ENCODE assay signal across 1 cellular context in genomic region chr12:3431685-3432084, GRCh38.
TF ChIP-seq lines count a peak whose summit lies in the region.

No MANE protein-coding gene starts in this region.

TF ChIP-seq in WTC11, 78 proteins besides CTCF, POLR2A, EP300 and RAD21 (continued from another document):
- TF ChIP-seq, protein P1, sequence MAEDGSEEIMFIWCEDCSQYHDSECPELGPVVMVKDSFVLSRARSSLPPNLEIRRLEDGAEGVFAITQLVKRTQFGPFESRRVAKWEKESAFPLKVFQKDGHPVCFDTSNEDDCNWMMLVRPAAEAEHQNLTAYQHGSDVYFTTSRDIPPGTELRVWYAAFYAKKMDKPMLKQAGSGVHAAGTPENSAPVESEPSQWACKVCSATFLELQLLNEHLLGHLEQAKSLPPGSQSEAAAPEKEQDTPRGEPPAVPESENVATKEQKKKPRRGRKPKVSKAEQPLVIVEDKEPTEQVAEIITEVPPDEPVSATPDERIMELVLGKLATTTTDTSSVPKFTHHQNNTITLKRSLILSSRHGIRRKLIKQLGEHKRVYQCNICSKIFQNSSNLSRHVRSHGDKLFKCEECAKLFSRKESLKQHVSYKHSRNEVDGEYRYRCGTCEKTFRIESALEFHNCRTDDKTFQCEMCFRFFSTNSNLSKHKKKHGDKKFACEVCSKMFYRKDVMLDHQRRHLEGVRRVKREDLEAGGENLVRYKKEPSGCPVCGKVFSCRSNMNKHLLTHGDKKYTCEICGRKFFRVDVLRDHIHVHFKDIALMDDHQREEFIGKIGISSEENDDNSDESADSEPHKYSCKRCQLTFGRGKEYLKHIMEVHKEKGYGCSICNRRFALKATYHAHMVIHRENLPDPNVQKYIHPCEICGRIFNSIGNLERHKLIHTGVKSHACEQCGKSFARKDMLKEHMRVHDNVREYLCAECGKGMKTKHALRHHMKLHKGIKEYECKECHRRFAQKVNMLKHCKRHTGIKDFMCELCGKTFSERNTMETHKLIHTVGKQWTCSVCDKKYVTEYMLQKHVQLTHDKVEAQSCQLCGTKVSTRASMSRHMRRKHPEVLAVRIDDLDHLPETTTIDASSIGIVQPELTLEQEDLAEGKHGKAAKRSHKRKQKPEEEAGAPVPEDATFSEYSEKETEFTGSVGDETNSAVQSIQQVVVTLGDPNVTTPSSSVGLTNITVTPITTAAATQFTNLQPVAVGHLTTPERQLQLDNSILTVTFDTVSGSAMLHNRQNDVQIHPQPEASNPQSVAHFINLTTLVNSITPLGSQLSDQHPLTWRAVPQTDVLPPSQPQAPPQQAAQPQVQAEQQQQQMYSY (CRISPR knock-in tag; IDR thresholded peaks at IDR 0.05), result no peak
- TF ChIP-seq, protein P2, sequence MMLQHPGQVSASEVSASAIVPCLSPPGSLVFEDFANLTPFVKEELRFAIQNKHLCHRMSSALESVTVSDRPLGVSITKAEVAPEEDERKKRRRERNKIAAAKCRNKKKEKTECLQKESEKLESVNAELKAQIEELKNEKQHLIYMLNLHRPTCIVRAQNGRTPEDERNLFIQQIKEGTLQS (CRISPR knock-in tag; conservative IDR thresholded peaks at IDR 0.05), result no peak
- no peak for TF ChIP-seq CBFB (CRISPR knock-in tag; IDR thresholded peaks at IDR 0.05; ENCODE audit: low read depth)
- TF ChIP-seq TP53 (CRISPR knock-in tag; IDR thresholded peaks at IDR 0.05), result no peak
- no peak for TF ChIP-seq ZSCAN18 (CRISPR knock-in tag; IDR thresholded peaks at IDR 0.05)
- TF ChIP-seq CDX4 (CRISPR knock-in tag; IDR thresholded peaks at IDR 0.05; ENCODE audit: borderline replicate concordance), result no peak
- no peak for TF ChIP-seq CREB1 (CRISPR knock-in tag; IDR thresholded peaks at IDR 0.05)
- no peak for TF ChIP-seq JUN (CRISPR knock-in tag; IDR thresholded peaks at IDR 0.05)
- TF ChIP-seq, protein P3, sequence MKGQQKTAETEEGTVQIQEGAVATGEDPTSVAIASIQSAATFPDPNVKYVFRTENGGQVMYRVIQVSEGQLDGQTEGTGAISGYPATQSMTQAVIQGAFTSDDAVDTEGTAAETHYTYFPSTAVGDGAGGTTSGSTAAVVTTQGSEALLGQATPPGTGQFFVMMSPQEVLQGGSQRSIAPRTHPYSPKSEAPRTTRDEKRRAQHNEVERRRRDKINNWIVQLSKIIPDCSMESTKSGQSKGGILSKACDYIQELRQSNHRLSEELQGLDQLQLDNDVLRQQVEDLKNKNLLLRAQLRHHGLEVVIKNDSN (CRISPR knock-in tag; IDR thresholded peaks at IDR 0.05), result no peak
- TF ChIP-seq ATF2 (CRISPR knock-in tag; IDR thresholded peaks at IDR 0.05; ENCODE audit: borderline replicate concordance, low read depth), result no peak
- no peak for TF ChIP-seq NFATC4 (CRISPR knock-in tag; IDR thresholded peaks at IDR 0.05)
